27 cellular contexts compared by ENCODE assay signal in the genomic region with DNA sequence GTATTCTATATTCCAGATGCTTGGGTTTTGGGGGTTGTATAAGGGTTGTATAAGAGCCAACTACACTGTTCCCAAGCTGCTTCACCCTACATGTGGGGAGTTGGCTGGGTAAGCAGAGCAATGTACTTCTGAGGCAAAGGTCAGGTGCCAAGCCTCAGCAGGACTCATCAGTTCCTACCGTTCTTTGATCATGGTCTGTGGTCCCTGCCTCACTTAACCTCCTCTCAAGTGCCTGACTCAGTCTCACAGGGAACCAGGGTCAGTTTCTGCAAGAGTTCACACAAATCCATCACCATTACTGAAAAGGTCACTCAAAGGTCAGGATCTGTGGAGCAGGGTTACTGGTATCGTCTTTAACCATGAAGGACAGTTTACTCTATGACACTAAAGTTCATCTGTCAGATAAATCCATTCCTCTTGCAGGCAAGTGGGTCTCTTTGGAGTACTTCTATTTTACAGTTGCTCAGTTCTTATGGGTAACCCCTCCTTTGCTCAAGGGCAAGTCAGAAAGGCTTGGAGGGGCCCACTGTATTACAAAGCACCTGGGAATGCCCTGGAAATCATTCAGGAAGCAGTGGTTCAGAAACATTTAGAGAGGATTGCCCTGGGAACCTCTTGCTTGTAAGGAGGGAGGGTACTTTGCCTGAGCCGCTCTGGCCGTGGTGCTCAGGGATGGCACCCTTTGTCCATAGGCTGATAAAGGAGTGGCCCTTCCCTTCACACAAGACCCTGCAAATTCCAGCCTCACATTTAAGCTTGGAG.
DNase-seq lines count a peak whose midpoint lies in the region; ATAC-seq and TF ChIP-seq lines count a peak whose summit lies in the region.
"Had no signal": no experiment of that assay in that cellular context is flagged by ENCODE, and none has a peak within 500 bp of the region (broad histone marks: within the 10 kb centered on the region; RNA-seq: fewer than 3 reads in every experiment).

No MANE protein-coding gene starts in this region.

- H3K4me1 Mint-ChIP-seq in activated CD8-positive, alpha-beta memory T cell treated with anti-CD3 and anti-CD28 coated beads, Interleukin-2, amount 10 ng/mL, durations not matched to agents 7 days and 5 days, result peaks cover 3% of the 10 kb centered on the region
- H3K4me1 Mint-ChIP-seq in endodermal cell, result peaks cover 22% of the 10 kb centered on the region
- no peaks in the 10 kb centered on the region for H3K4me1 Mint-ChIP-seq in stimulated activated memory B cell treated with anti-CD40 and anti-IgM and Interleukin-4, amounts not matched to agents 10 μg/mL and 1 μg/mL and 100 μg/mL, for 72 hours
- H3K4me1 Mint-ChIP-seq: activated CD4-positive, alpha-beta T cell treated with anti-CD3 and anti-CD28 coated beads for 36 hours; CD4-positive, CD25-positive, alpha-beta regulatory T cell; IgD-negative memory B cell had no signal

- H3K27me3 ChIP-seq in endodermal cell (ENCODE audit: control insufficient read depth, insufficient read depth, low read length, poor library complexity, severe bottlenecking) (no peaks in the 10 kb centered on the region), MG63 (no peaks in the 10 kb centered on the region), spleen (replicated peaks in 1 of 7) (no peaks in the 10 kb centered on the region)
- H3K27me3 ChIP-seq: brain microvascular endothelial cell, left lung, neutrophil, upper lobe of left lung had no signal

- H3K4me3 Mint-ChIP-seq in activated CD8-positive, alpha-beta memory T cell treated with anti-CD3 and anti-CD28 coated beads, Interleukin-2, amount 10 ng/mL, durations not matched to agents 7 days and 5 days, result no peak overlapping the region
- no peak overlapping the region for H3K4me3 Mint-ChIP-seq in endodermal cell
- no peak overlapping the region for H3K4me3 Mint-ChIP-seq in stimulated activated memory B cell treated with anti-CD40 and anti-IgM and Interleukin-4, amounts not matched to agents 10 μg/mL and 1 μg/mL and 100 μg/mL, for 72 hours
- H3K4me3 Mint-ChIP-seq: activated CD4-positive, alpha-beta T cell treated with anti-CD3 and anti-CD28 coated beads for 36 hours; activated T-cell treated with anti-CD3 and anti-CD28 coated beads, Interleukin-2, amount 50 U/mL, for 4 hours; CD4-positive, CD25-positive, alpha-beta regulatory T cell; IgD-negative memory B cell had no signal

- TF ChIP-seq CTCF in endodermal cell (conservative IDR thresholded peaks at IDR 0.05), result no peak
- TF ChIP-seq CTCF in spleen (IDR thresholded peaks at IDR 0.05 in 8 of 11, conservative IDR thresholded peaks at IDR 0.05 in 3 of 11), result no peak

- H3K36me3 ChIP-seq in endodermal cell (ENCODE audit: control insufficient read depth, insufficient read depth, low read length) (peaks cover 19% of the 10 kb centered on the region), MG63 (no peaks in the 10 kb centered on the region), spleen (peaks cover 0 to 89% (median 12%) of the 10 kb centered on the region in 6 donors)
- H3K36me3 ChIP-seq: brain microvascular endothelial cell, neutrophil had no signal

- no peak for TF ChIP-seq POLR2A in spleen (IDR thresholded peaks at IDR 0.05)

- H3K9me3 Mint-ChIP-seq in activated CD8-positive, alpha-beta memory T cell treated with anti-CD3 and anti-CD28 coated beads, Interleukin-2, amount 10 ng/mL, durations not matched to agents 7 days and 5 days (ENCODE audit: low read depth), result no peaks in the 10 kb centered on the region
- H3K9me3 Mint-ChIP-seq in endodermal cell, result no peaks in the 10 kb centered on the region
- H3K9me3 Mint-ChIP-seq in stimulated activated memory B cell treated with anti-CD40 and anti-IgM and Interleukin-4, amounts not matched to agents 10 μg/mL and 1 μg/mL and 100 μg/mL, for 72 hours, result no peaks in the 10 kb centered on the region
- H3K9me3 Mint-ChIP-seq: activated T-cell treated with anti-CD3 and anti-CD28 coated beads, Interleukin-2, amount 50 U/mL, for 4 hours; CD4-positive, CD25-positive, alpha-beta regulatory T cell; IgD-negative memory B cell had no signal

- peak; percentile 19 for DNase-seq in activated CD8-positive, alpha-beta memory T cell treated with anti-CD3 and anti-CD28 coated beads, Interleukin-2, amount 10 ng/mL, durations not matched to agents 7 days and 5 days
- DNase-seq in activated CD8-positive, alpha-beta memory T cell treated with anti-CD3 and anti-CD28 coated beads, Interleukin-2, amount 50 U/mL, for 48 hours, result no peak
- DNase-seq in NCI-H226 (peak; percentile 28), endodermal cell (no peak), MG63 (no peak), OCI-M1 (lab: John Stamatoyannopoulos, UW) (no peak), spleen (no peak)
- DNase-seq: activated CD4-positive, alpha-beta T cell treated with anti-CD3 and anti-CD28 coated beads for 36 hours; activated gamma-delta T cell; activated T-cell treated with anti-CD3 and anti-CD28 coated beads, Interleukin-2, amount 50 U/mL, for 4 hours; AML-193; brain microvascular endothelial cell; Calu3; CD4-positive, CD25-positive, alpha-beta regulatory T cell; DND-41; left lung; NCI-H1048; NCI-H1694 treated with DMSO at 0.1 percent for 48 hours; NCI-H2171; stimulated activated CD4-positive, alpha-beta T cell treated with anti-CD3 and anti-CD28 coated beads, Interleukin-4, amount 100 ng/mL, for 1 hour; T-helper 9 cell; upper lobe of left lung had no signal

- no peak overlapping the region for H3K27ac Mint-ChIP-seq in activated CD8-positive, alpha-beta memory T cell treated with anti-CD3 and anti-CD28 coated beads, Interleukin-2, amount 10 ng/mL, durations not matched to agents 7 days and 5 days
- peak overlapping the region; percentile 49 for H3K27ac Mint-ChIP-seq in endodermal cell
- H3K27ac Mint-ChIP-seq in stimulated activated memory B cell treated with anti-CD40 and anti-IgM and Interleukin-4, amounts not matched to agents 10 μg/mL and 1 μg/mL and 100 μg/mL, for 72 hours, result no peak overlapping the region
- H3K27ac Mint-ChIP-seq: activated CD4-positive, alpha-beta T cell treated with anti-CD3 and anti-CD28 coated beads for 36 hours; CD4-positive, CD25-positive, alpha-beta regulatory T cell; IgD-negative memory B cell; progenitor cell of endocrine pancreas had no signal

- H3K9ac ChIP-seq in endodermal cell (ENCODE audit: extremely low read depth, low read length, poor library complexity, severe bottlenecking), result peak overlapping the region; percentile 5

- 78 to 100% methylated on average over 2 to 4 of the region's 4 CpGs for WGBS in endodermal cell (ENCODE audit: insufficient coverage in 1 of 2, insufficient read length in 1 of 2), 2 experiments
- 75 to 91% (median 85%) methylated on average over 4 of the region's 4 CpGs for WGBS in spleen, 5 donors

- CTCF ChIA-PET in activated CD8-positive, alpha-beta memory T cell treated with anti-CD3 and anti-CD28 coated beads, Interleukin-2, amount 10 ng/mL, durations not matched to agents 7 days and 5 days (lab: Charles Lee), result interaction anchor here (0.7 kb wide), 1 partner anchor 19 kb away, joined by 3 read pairs; no protein-coding TSS in a partner anchor

- ATAC-seq in activated CD8-positive, alpha-beta memory T cell treated with anti-CD3 and anti-CD28 coated beads, Interleukin-2, amount 10 ng/mL, durations not matched to agents 7 days and 5 days, result no peak
- ATAC-seq in stimulated activated memory B cell treated with anti-CD40 and anti-IgM and Interleukin-4, amounts not matched to agents 10 μg/mL and 1 μg/mL and 100 μg/mL, for 72 hours, result peak; percentile 51
- ATAC-seq: activated CD4-positive, alpha-beta T cell treated with anti-CD3 and anti-CD28 coated beads for 36 hours; activated T-cell treated with anti-CD3 and anti-CD28 coated beads, Interleukin-2, amount 50 U/mL, for 4 hours; left lung; sciatic nerve had no signal

- peaks cover 49% of the 10 kb centered on the region for H3K27me3 Mint-ChIP-seq in activated CD8-positive, alpha-beta memory T cell treated with anti-CD3 and anti-CD28 coated beads, Interleukin-2, amount 10 ng/mL, durations not matched to agents 7 days and 5 days
- H3K27me3 Mint-ChIP-seq in endodermal cell (ENCODE audit: insufficient read depth), result no peaks in the 10 kb centered on the region
- no peaks in the 10 kb centered on the region for H3K27me3 Mint-ChIP-seq in stimulated activated memory B cell treated with anti-CD40 and anti-IgM and Interleukin-4, amounts not matched to agents 10 μg/mL and 1 μg/mL and 100 μg/mL, for 72 hours
- H3K27me3 Mint-ChIP-seq: CD4-positive, CD25-positive, alpha-beta regulatory T cell; progenitor cell of endocrine pancreas had no signal

- intact Hi-C loops in spleen (cut with DNase I; ENCODE audit: low total_unique reads), result no loop called here

- no peak overlapping the region for H3K27ac ChIP-seq in endodermal cell (ENCODE audit: low read depth, low read length)
- peak overlapping the region in 1 of 8 donors; percentile 35 for H3K27ac ChIP-seq in spleen
- H3K27ac ChIP-seq: brain microvascular endothelial cell, neutrophil had no signal

- H3K36me3 Mint-ChIP-seq in activated CD8-positive, alpha-beta memory T cell treated with anti-CD3 and anti-CD28 coated beads, Interleukin-2, amount 10 ng/mL, durations not matched to agents 7 days and 5 days, result no peaks in the 10 kb centered on the region
- peaks cover 14% of the 10 kb centered on the region for H3K36me3 Mint-ChIP-seq in endodermal cell (ENCODE audit: low read depth)
- H3K36me3 Mint-ChIP-seq in stimulated activated memory B cell treated with anti-CD40 and anti-IgM and Interleukin-4, amounts not matched to agents 10 μg/mL and 1 μg/mL and 100 μg/mL, for 72 hours, result no peaks in the 10 kb centered on the region
- H3K36me3 Mint-ChIP-seq: CD4-positive, CD25-positive, alpha-beta regulatory T cell; IgD-negative memory B cell had no signal

- H3K9me3 ChIP-seq in endodermal cell (ENCODE audit: control insufficient read depth, low read length) (no peaks in the 10 kb centered on the region), MG63 (no peaks in the 10 kb centered on the region), spleen (no peaks in the 10 kb centered on the region)
- H3K9me3 ChIP-seq: left lung, neutrophil, upper lobe of left lung had no signal

- no peak overlapping the region for H3K4me3 ChIP-seq in endodermal cell (ENCODE audit: low read length)
- H3K4me3 ChIP-seq in MG63, result no peak overlapping the region
- no peak overlapping the region for H3K4me3 ChIP-seq in spleen
- H3K4me3 ChIP-seq: left lung, upper lobe of left lung had no signal

- H3K4me1 ChIP-seq in endodermal cell (ENCODE audit: control insufficient read depth, insufficient read depth, low read length) (peaks cover 14% of the 10 kb centered on the region), spleen (peaks cover 0 to 28% (median 6%) of the 10 kb centered on the region in 6 donors)

Comparison
In these comparisons a context has a peak if more than half of its experiments do, and no peak if none do; other contexts are left out.
1. DNase-seq: peak in activated CD8-positive, alpha-beta memory T cell treated with anti-CD3 and anti-CD28 coated beads, Interleukin-2, amount 10 ng/mL, durations not matched to agents 7 days and 5 days (single experiment) and NCI-H226 (single experiment); none in activated CD8-positive, alpha-beta memory T cell treated with anti-CD3 and anti-CD28 coated beads, Interleukin-2, amount 50 U/mL, for 48 hours (single experiment), endodermal cell (single experiment), MG63 (single experiment), OCI-M1 (single experiment) and spleen (single experiment).